In genomic region chr19:9789066-9789465, GRCh38 we compare ENCODE assay signal across 1 cellular context.
A peak's percentile ranks its signal among the peaks of the same experiment; 100 is the strongest.
TF ChIP-seq lines count a peak whose summit lies in the region.

No MANE protein-coding gene starts in this region.

TF ChIP-seq in HepG2, 621 proteins besides CTCF, POLR2A, EP300 and RAD21:
- TF ChIP-seq DDIT3 (CRISPR knock-in tag; IDR thresholded peaks at IDR 0.05) (no peak), SNAPC2 (CRISPR knock-in tag; IDR thresholded peaks at IDR 0.05) (no peak), JUN (CRISPR knock-in tag; IDR thresholded peaks at IDR 0.05) (no peak), ARNTL (CRISPR knock-in tag; IDR thresholded peaks at IDR 0.05) (no peak), ZNF383 (CRISPR knock-in tag; IDR thresholded peaks at IDR 0.05; ENCODE audit: borderline replicate concordance) (no peak), ZNF614 (CRISPR knock-in tag; IDR thresholded peaks at IDR 0.05; ENCODE audit: borderline replicate concordance) (no peak), ZNF687 (CRISPR knock-in tag; IDR thresholded peaks at IDR 0.05) (peak; percentile 19; the same call in 1 of the 2 replicates), ETV6 (CRISPR knock-in tag; conservative IDR thresholded peaks at IDR 0.05) (no peak), ZNF331 (CRISPR knock-in tag; IDR thresholded peaks at IDR 0.05) (no peak)
